Comparison of ENCODE assay signal across 10 cellular contexts in genomic region chr13:113854238-113855011, GRCh38. TPM values are rescaled to one million over a fixed set of nuclear protein-coding genes. Genes with fewer than 3 reads are reported as not detected.
DNase-seq lines count a peak whose midpoint lies in the region; ATAC-seq and TF ChIP-seq lines count a peak whose summit lies in the region.
"Had no signal": no experiment of that assay in that cellular context is flagged by ENCODE, and none has a peak within 500 bp of the region (broad histone marks: within the 10 kb centered on the region; RNA-seq: fewer than 3 reads in every experiment).

No MANE protein-coding gene starts in this region.

- TF ChIP-seq CTCF in astrocyte of the spinal cord (IDR thresholded peaks at IDR 0.05; ENCODE audit: low read depth, low read length) (no peak), upper lobe of left lung (IDR thresholded peaks at IDR 0.05) (no peak)

- H3K4me1 ChIP-seq in upper lobe of left lung: peaks cover 36 to 55% (median 51%) of the 10 kb centered on the region in 4 donors

- POLR2A ChIA-PET in activated CD4-positive, alpha-beta memory T cell treated with anti-CD3 and anti-CD28 coated beads for 36 hours (lab: Charles Lee): no interaction called here
- POLR2A ChIA-PET in activated CD4-positive, alpha-beta memory T cell treated with anti-CD3 and anti-CD28 coated beads, Interleukin-2, amount 10 ng/mL, durations not matched to agents 7 days and 5 days (lab: Charles Lee): no interaction called here

- no peaks in the 10 kb centered on the region for H3K27me3 ChIP-seq in upper lobe of left lung

- 26 to 48% methylated on average over 11 to 27 of the region's 31 CpGs for WGBS in upper lobe of left lung, 2 donors

- no peak overlapping the region for H3K4me3 Mint-ChIP-seq in activated CD4-positive, alpha-beta memory T cell treated with anti-CD3 and anti-CD28 coated beads for 36 hours
- H3K4me3 Mint-ChIP-seq in activated CD4-positive, alpha-beta memory T cell treated with anti-CD3 and anti-CD28 coated beads, Interleukin-2, amount 10 ng/mL, durations not matched to agents 7 days and 5 days: no peak overlapping the region
- H3K4me3 Mint-ChIP-seq: IgD-negative memory B cell had no signal

- H3K9me3 ChIP-seq in upper lobe of left lung: no peaks in the 10 kb centered on the region

- H3K36me3 ChIP-seq in upper lobe of left lung: no peaks in the 10 kb centered on the region

- H3K4me3 ChIP-seq in astrocyte of the spinal cord (ENCODE audit: low read depth, low read length) (no peak overlapping the region), upper lobe of left lung (no peak overlapping the region)

- no peaks in the 10 kb centered on the region for H3K36me3 Mint-ChIP-seq in activated CD4-positive, alpha-beta memory T cell treated with anti-CD3 and anti-CD28 coated beads for 36 hours
- no peaks in the 10 kb centered on the region for H3K36me3 Mint-ChIP-seq in activated CD4-positive, alpha-beta memory T cell treated with anti-CD3 and anti-CD28 coated beads, Interleukin-2, amount 10 ng/mL, durations not matched to agents 7 days and 5 days (ENCODE audit: low read depth)
- H3K36me3 Mint-ChIP-seq: IgD-negative memory B cell had no signal

- peaks cover 11% of the 10 kb centered on the region for H3K9me3 Mint-ChIP-seq in activated CD4-positive, alpha-beta memory T cell treated with anti-CD3 and anti-CD28 coated beads for 36 hours
- peaks cover 15% of the 10 kb centered on the region for H3K9me3 Mint-ChIP-seq in activated CD4-positive, alpha-beta memory T cell treated with anti-CD3 and anti-CD28 coated beads, Interleukin-2, amount 10 ng/mL, durations not matched to agents 7 days and 5 days
- H3K9me3 Mint-ChIP-seq: IgD-negative memory B cell had no signal

- H3K4me1 Mint-ChIP-seq in activated CD4-positive, alpha-beta memory T cell treated with anti-CD3 and anti-CD28 coated beads for 36 hours (ENCODE audit: low read depth): peaks cover 8% of the 10 kb centered on the region
- H3K4me1 Mint-ChIP-seq in activated CD4-positive, alpha-beta memory T cell treated with anti-CD3 and anti-CD28 coated beads, Interleukin-2, amount 10 ng/mL, durations not matched to agents 7 days and 5 days: peaks cover 20% of the 10 kb centered on the region

- no peak for TF ChIP-seq POLR2A in upper lobe of left lung (IDR thresholded peaks at IDR 0.05)

- in situ Hi-C loops in astrocyte of the spinal cord (cut with HindIII; ENCODE audit: low sequenced_read_pairs): no loop called here

- intact Hi-C loops in activated CD4-positive, alpha-beta memory T cell treated with anti-CD3 and anti-CD28 coated beads for 36 hours (cut with micrococcal nuclease): no loop called here

- H3K27ac ChIP-seq in upper lobe of left lung: peak overlapping the region in 3 of 4 donors; percentile 12 to 49 (median 42)

- H3K27ac Mint-ChIP-seq in activated CD4-positive, alpha-beta memory T cell treated with anti-CD3 and anti-CD28 coated beads for 36 hours: no peak overlapping the region
- no peak overlapping the region for H3K27ac Mint-ChIP-seq in activated CD4-positive, alpha-beta memory T cell treated with anti-CD3 and anti-CD28 coated beads, Interleukin-2, amount 10 ng/mL, durations not matched to agents 7 days and 5 days
- H3K27ac Mint-ChIP-seq: IgD-negative memory B cell had no signal

- H3K27me3 Mint-ChIP-seq in activated CD4-positive, alpha-beta memory T cell treated with anti-CD3 and anti-CD28 coated beads for 36 hours: no peaks in the 10 kb centered on the region
- H3K27me3 Mint-ChIP-seq in activated CD4-positive, alpha-beta memory T cell treated with anti-CD3 and anti-CD28 coated beads, Interleukin-2, amount 10 ng/mL, durations not matched to agents 7 days and 5 days: peaks cover 9% of the 10 kb centered on the region

- DNase-seq in activated CD4-positive, alpha-beta memory T cell treated with anti-CD3 and anti-CD28 coated beads for 36 hours: peak; percentile 15
- DNase-seq in activated CD4-positive, alpha-beta memory T cell treated with anti-CD3 and anti-CD28 coated beads, Interleukin-2, amount 10 ng/mL, durations not matched to agents 7 days and 5 days: no peak
- DNase-seq in astrocyte of the spinal cord (ENCODE audit: low read depth, low spot score) (peak; percentile 79), medulla oblongata (ENCODE audit: extremely low spot score) (peak; percentile 76), upper lobe of left lung (peak in 1 of 2 donors; percentile 75), NCI-H526 (lab: John Stamatoyannopoulos, UW) (no peak)
- DNase-seq: ACHN had no signal

- no peak for TF ChIP-seq EP300 in upper lobe of left lung (IDR thresholded peaks at IDR 0.05)

- CTCF ChIA-PET in activated CD4-positive, alpha-beta memory T cell treated with anti-CD3 and anti-CD28 coated beads for 36 hours (lab: Charles Lee): no interaction called here
- CTCF ChIA-PET in activated CD4-positive, alpha-beta memory T cell treated with anti-CD3 and anti-CD28 coated beads, Interleukin-2, amount 10 ng/mL, durations not matched to agents 7 days and 5 days (lab: Charles Lee): no interaction called here

- peak; percentile 6 to 63 for ATAC-seq in upper lobe of left lung (ENCODE audit: low FRiP score in 2 of 2)
- ATAC-seq in HG02798 (IDR thresholded peaks at IDR 0.05; ENCODE audit: poor library complexity, unreplicated experiment): no peak
- ATAC-seq in GM21528 (IDR thresholded peaks at IDR 0.05; ENCODE audit: low FRiP score, unreplicated experiment): no peak

RNA-seq across cellular contexts. Expression of gene GAS6, which starts 9.5 kb away (rescaled TPM):
- 1 to 10 TPM; 1.5 TPM for total RNA-seq in activated CD4-positive, alpha-beta memory T cell treated with anti-CD3 and anti-CD28 coated beads for 36 hours
- 1 to 10 TPM; 1.3 to 1.8 TPM for total RNA-seq in activated CD4-positive, alpha-beta memory T cell treated with anti-CD3 and anti-CD28 coated beads, Interleukin-2, amount 10 ng/mL, durations not matched to agents 7 days and 5 days
- 100 to 1,000 TPM; 129 to 299 (median 180) TPM for total RNA-seq in upper lobe of left lung

Comparison
In these comparisons a context has a peak if more than half of its experiments do, and no peak if none do; other contexts are left out.
1. DNase-seq: peak in activated CD4-positive, alpha-beta memory T cell treated with anti-CD3 and anti-CD28 coated beads for 36 hours (single experiment), astrocyte of the spinal cord (single experiment) and medulla oblongata (single experiment); none in activated CD4-positive, alpha-beta memory T cell treated with anti-CD3 and anti-CD28 coated beads, Interleukin-2, amount 10 ng/mL, durations not matched to agents 7 days and 5 days (single experiment) and NCI-H526 (0 of 2).
2. ATAC-seq: peak in upper lobe of left lung (2 of 2); none in HG02798 (single experiment) and GM21528 (single experiment).
3. RNA of gene GAS6, which starts 9.5 kb away (total RNA-seq): 129 to 299 TPM in upper lobe of left lung; 1.3 to 1.8 TPM in activated CD4-positive, alpha-beta memory T cell treated with anti-CD3 and anti-CD28 coated beads, Interleukin-2, amount 10 ng/mL, durations not matched to agents 7 days and 5 days and 1.5 TPM in activated CD4-positive, alpha-beta memory T cell treated with anti-CD3 and anti-CD28 coated beads for 36 hours; every median in the first group is over 10 times any median in the second.